In genomic region chr22:35604671-35605457, GRCh38 we compare ENCODE assay signal across 10 cellular contexts. TPM values are rescaled to one million over a fixed set of nuclear protein-coding genes. Genes with fewer than 3 reads are reported as not detected.
DNase-seq lines count a peak whose midpoint lies in the region; ATAC-seq and TF ChIP-seq lines count a peak whose summit lies in the region.
"Had no signal": no experiment of that assay in that cellular context is flagged by ENCODE, and none has a peak within 500 bp of the region (broad histone marks: within the 10 kb centered on the region; RNA-seq: fewer than 3 reads in every experiment).

No MANE protein-coding gene starts in this region.

- H3K9ac ChIP-seq in BLaER1, result no peak overlapping the region

- H3K4me1 ChIP-seq in BLaER1 (peaks cover 30% of the 10 kb centered on the region), hepatocyte (ENCODE audit: insufficient read depth) (no peaks in the 10 kb centered on the region)

- H3K4me3 ChIP-seq in BLaER1 (no peak overlapping the region), hepatocyte (no peak overlapping the region)

- H3K27me3 ChIP-seq in BLaER1, result no peaks in the 10 kb centered on the region
- no peaks in the 10 kb centered on the region for H3K27me3 ChIP-seq in hepatocyte

- no peaks in the 10 kb centered on the region for H3K9me2 ChIP-seq in hepatocyte (replicated peaks; ENCODE audit: insufficient read depth)

- H3K27ac ChIP-seq in BLaER1 (no peak overlapping the region), hepatocyte (no peak overlapping the region)

- H3K9me3 ChIP-seq in BLaER1, result no peaks in the 10 kb centered on the region
- H3K9me3 ChIP-seq in hepatocyte (ENCODE audit: low read depth), result no peaks in the 10 kb centered on the region

- no peak overlapping the region for H2AFZ ChIP-seq in hepatocyte

- TF ChIP-seq CTCF in hepatocyte (IDR thresholded peaks at IDR 0.05; ENCODE audit: poor library complexity), result no peak

- no peaks in the 10 kb centered on the region for H3K79me2 ChIP-seq in hepatocyte

- 65% methylated on average over 10 of the region's 10 CpGs for WGBS in hepatocyte (ENCODE audit: low lambda C conversion rate, missing lambda C conversion rate)

- H3K4me2 ChIP-seq in BLaER1 (peak overlapping the region; percentile 33), hepatocyte (no peak overlapping the region)

- no peaks in the 10 kb centered on the region for H3K36me3 ChIP-seq in BLaER1
- no peaks in the 10 kb centered on the region for H3K36me3 ChIP-seq in hepatocyte (replicated peaks; ENCODE audit: insufficient read depth, low read depth)

- DNase-seq in Daoy (ENCODE audit: low read depth) (peak; percentile 87), RPMI8226 (peak; percentile 76), hepatocyte (ENCODE audit: low spot score) (peak; percentile 44), glomerular visceral epithelial cell (ENCODE audit: extremely low spot score) (no peak), cerebellar nuclear complex (lab: John Stamatoyannopoulos, UW) (no peak), HK-2 (ENCODE audit: unreplicated experiment) (no peak)
- DNase-seq: DMS53, NCI-H1092 had no signal

- ATAC-seq in HG03439 (IDR thresholded peaks at IDR 0.05; ENCODE audit: unreplicated experiment), result no peak

- no peaks in the 10 kb centered on the region for H4K20me1 ChIP-seq in BLaER1
- H4K20me1 ChIP-seq in hepatocyte (ENCODE audit: insufficient read depth, poor library complexity, severe bottlenecking), result no peaks in the 10 kb centered on the region

RNA-seq across cellular contexts. Expression of gene MB, which starts 12.3 kb away (rescaled TPM):
- total RNA-seq in Daoy (2014; rRNA removed; shearing (Covaris generic)), result 1.2 and 2.3 TPM in 2 replicates
- total RNA-seq in hepatocyte, result not detected in 2 replicates
- 0.64 and 0.75 TPM in 2 replicates for polyA plus RNA-seq in hepatocyte

RNA-seq across cellular contexts. Expression of gene APOL6, which starts 43.4 kb away (rescaled TPM):
- 23.4 and 23.7 TPM in 2 replicates for total RNA-seq in Daoy (2014; rRNA removed; shearing (Covaris generic))
- 19.6 and 21.0 TPM in 2 replicates for total RNA-seq in hepatocyte
- 2.7 and 3.1 TPM in 2 replicates for polyA plus RNA-seq in hepatocyte

Comparison
In these comparisons a context has a peak if more than half of its experiments do, and no peak if none do; other contexts are left out.
1. DNase-seq: peak in Daoy (single experiment), RPMI8226 (single experiment) and hepatocyte (single experiment); none in glomerular visceral epithelial cell (single experiment), cerebellar nuclear complex (0 of 2) and HK-2 (single experiment).